Comparison of ENCODE assay signal across 27 cellular contexts in the genomic region with DNA sequence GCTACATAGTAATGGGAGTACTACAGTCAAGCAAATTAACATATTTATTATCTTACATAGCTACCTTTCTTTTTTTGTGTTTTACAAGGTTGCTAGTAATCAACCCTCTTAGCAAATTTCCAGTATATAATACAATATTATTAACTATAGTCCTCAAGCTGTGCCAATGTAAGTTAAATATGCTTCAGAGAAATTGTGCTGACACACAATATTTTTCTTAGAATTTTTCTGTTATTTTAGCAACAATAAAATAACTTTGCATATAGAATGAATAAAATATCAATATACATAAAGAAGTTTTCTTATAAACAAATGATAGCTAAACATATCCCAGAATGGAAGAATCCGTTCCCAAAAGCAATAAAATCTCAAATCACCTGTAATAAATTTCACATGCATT.
"Had no signal": no experiment of that assay in that cellular context is flagged by ENCODE, and none has a peak within 500 bp of the region (broad histone marks: within the 10 kb centered on the region; RNA-seq: fewer than 3 reads in every experiment).

No MANE protein-coding gene starts in this region.

- DNase-seq: effector CD8-positive, alpha-beta T cell; effector memory CD8-positive, alpha-beta T cell; endodermal cell; erythroblast; esophagus squamous epithelium; foreskin fibroblast; foreskin melanocyte; heart left ventricle; hypothalamus; immature natural killer cell; left cardiac atrium; left lung; left ventricle myocardium superior; lower lobe of right lung; mesenchymal stem cell; mucosa of descending colon; naive B cell had no signal

- ATAC-seq: effector memory CD8-positive, alpha-beta T cell; esophagus mucosa; gastroesophageal sphincter; heart left ventricle; left cardiac atrium; left lung; left ventricle myocardium superior; lower lobe of right lung; mucosa of descending colon had no signal

- H3K4me1 Mint-ChIP-seq: immature natural killer cell, mesothelial cell of epicardium, naive B cell had no signal

- H3K27ac Mint-ChIP-seq: dendritic cell treated with granulocyte-macrophage colony-stimulating factor and Interleukin-4, amounts not matched to agents 40 ng/mL and 50 ng/mL, for 4 days; effector memory CD8-positive, alpha-beta T cell; endodermal cell; immature natural killer cell; mesothelial cell of epicardium; naive B cell had no signal

- H3K4me1 ChIP-seq: esophagus squamous epithelium, gastroesophageal sphincter, heart left ventricle, left lung, lower lobe of right lung had no signal

- H3K9me3 ChIP-seq: esophagus squamous epithelium, gastroesophageal sphincter, heart left ventricle, left lung, lower lobe of right lung, mucosa of descending colon had no signal

- H3K4me3 ChIP-seq: coronary artery, esophagus squamous epithelium, gastroesophageal sphincter, heart left ventricle, hepatocyte, left lung, lower lobe of right lung, mucosa of descending colon had no signal

- H3K36me3 ChIP-seq: esophagus squamous epithelium, gastroesophageal sphincter, heart left ventricle, left lung, lower lobe of right lung had no signal

- H3K4me3 Mint-ChIP-seq: dendritic cell treated with granulocyte-macrophage colony-stimulating factor and Interleukin-4, amounts not matched to agents 40 ng/mL and 50 ng/mL, for 4 days; effector memory CD8-positive, alpha-beta T cell; endodermal cell; immature natural killer cell; mesothelial cell of epicardium; naive B cell had no signal

- H3K9me3 Mint-ChIP-seq: dendritic cell treated with granulocyte-macrophage colony-stimulating factor and Interleukin-4, amounts not matched to agents 40 ng/mL and 50 ng/mL, for 4 days; endodermal cell; mesothelial cell of epicardium had no signal

- H3K27me3 Mint-ChIP-seq: dendritic cell treated with granulocyte-macrophage colony-stimulating factor and Interleukin-4, amounts not matched to agents 40 ng/mL and 50 ng/mL, for 4 days; effector memory CD8-positive, alpha-beta T cell; naive B cell had no signal

- H3K27ac ChIP-seq: coronary artery, epithelial cell of prostate, esophagus squamous epithelium, gastroesophageal sphincter, heart left ventricle, hepatocyte, left lung, lower lobe of right lung had no signal

- H3K27me3 ChIP-seq: esophagus squamous epithelium, gastroesophageal sphincter, heart left ventricle, hepatocyte, left lung had no signal

- H3K79me2 ChIP-seq: hepatocyte had no signal

- H2AFZ ChIP-seq: hepatocyte had no signal

- FAIRE-seq: colon, endometrium, keratinocyte had no signal

- H3K4me2 ChIP-seq: hepatocyte had no signal

- H3K36me3 Mint-ChIP-seq: immature natural killer cell, mesothelial cell of epicardium, naive B cell had no signal
